1 cellular context compared by ENCODE assay signal in genomic region chr6:105805581-105806023, GRCh38.
TF ChIP-seq lines count a peak whose summit lies in the region.

No MANE protein-coding gene starts in this region.

TF ChIP-seq in K562, 482 proteins besides CTCF, POLR2A, EP300 and RAD21 (continued from another document and continues in another):
- no peak for TF ChIP-seq NKRF (IDR thresholded peaks at IDR 0.05; ENCODE audit: borderline replicate concordance)
- peak; percentile 65; the same call in 1 of the 2 replicates for TF ChIP-seq SMARCE1 (IDR thresholded peaks at IDR 0.05)
- TF ChIP-seq PTBP1 (IDR thresholded peaks at IDR 0.05; ENCODE audit: low read depth, low read length): no peak
- no peak for TF ChIP-seq SPI1 (IDR thresholded peaks at IDR 0.05; ENCODE audit: borderline replicate concordance, low read depth, low read length)
- TF ChIP-seq TAL1 (IDR thresholded peaks at IDR 0.05): no peak
- no peak for TF ChIP-seq PHB2 (IDR thresholded peaks at IDR 0.05; ENCODE audit: low read depth)
- no peak for TF ChIP-seq SUPT5H (IDR thresholded peaks at IDR 0.05)
- TF ChIP-seq RUNX1 (IDR thresholded peaks at IDR 0.05; ENCODE audit: low read depth): no peak
- no peak for TF ChIP-seq TAF9B (IDR thresholded peaks at IDR 0.05; ENCODE audit: partially characterized antibody)
- no peak for TF ChIP-seq NFIC (IDR thresholded peaks at IDR 0.05)
- peak; percentile 54; the same call in 1 of the 2 replicates for TF ChIP-seq ETV1 (tag; conservative IDR thresholded peaks at IDR 0.05; ENCODE audit: low read depth)
- no peak for TF ChIP-seq TEAD4 (IDR thresholded peaks at IDR 0.05; ENCODE audit: low read length)
- no peak for TF ChIP-seq TEAD4 (CRISPR knock-in tag; IDR thresholded peaks at IDR 0.05; ENCODE audit: borderline replicate concordance)
- no peak for TF ChIP-seq ZBTB34 (CRISPR knock-in tag; IDR thresholded peaks at IDR 0.05)
- TF ChIP-seq ZNF778 (CRISPR knock-in tag; IDR thresholded peaks at IDR 0.05): no peak
- peak; percentile 53; the same call in 1 of the 2 replicates for TF ChIP-seq IRF9 (tag; IDR thresholded peaks at IDR 0.05)
- TF ChIP-seq SLC30A9 (CRISPR knock-in tag; IDR thresholded peaks at IDR 0.05): no peak
- no peak for TF ChIP-seq SMC3 (conservative IDR thresholded peaks at IDR 0.05; ENCODE audit: insufficient read depth, low read depth, low read length)
- peak; percentile 54; the same call in 1 of the 2 replicates for TF ChIP-seq GTF2E2 (tag; IDR thresholded peaks at IDR 0.05)
- no peak for TF ChIP-seq TAF7 (tag; IDR thresholded peaks at IDR 0.05)
- TF ChIP-seq CREB3 (tag; conservative IDR thresholded peaks at IDR 0.05; ENCODE audit: low read depth): no peak
- no peak for TF ChIP-seq ZNF384 (IDR thresholded peaks at IDR 0.05; ENCODE audit: low read depth, low read length)
- no peak for TF ChIP-seq HDGF (IDR thresholded peaks at IDR 0.05)
- no peak for TF ChIP-seq THAP7 (CRISPR knock-in tag; IDR thresholded peaks at IDR 0.05)
- TF ChIP-seq RBM15 (IDR thresholded peaks at IDR 0.05; ENCODE audit: insufficient read depth, low read length): no peak
- no peak for TF ChIP-seq NCOA2 (IDR thresholded peaks at IDR 0.05; ENCODE audit: partially characterized antibody in 2 of 2)
- no peak for TF ChIP-seq PPARD (CRISPR knock-in tag; IDR thresholded peaks at IDR 0.05)
- no peak for TF ChIP-seq SNRNP70 (optimal IDR thresholded peaks at IDR 0.05; ENCODE audit: low read depth, low read length)
- TF ChIP-seq ZNF512 (tag; IDR thresholded peaks at IDR 0.05): no peak
- TF ChIP-seq ZNF3 (CRISPR knock-in tag; IDR thresholded peaks at IDR 0.05): no peak
- no peak for TF ChIP-seq BHLHE40 (IDR thresholded peaks at IDR 0.05; ENCODE audit: low read length)
- no peak for TF ChIP-seq FOXO4 (CRISPR knock-in tag; IDR thresholded peaks at IDR 0.05)
- no peak for TF ChIP-seq ZNF217 (CRISPR knock-in tag; IDR thresholded peaks at IDR 0.05)
- no peak for TF ChIP-seq HNRNPLL (IDR thresholded peaks at IDR 0.05; ENCODE audit: low read depth, low read length, poor library complexity, severe bottlenecking)
- TF ChIP-seq FOXJ3 (CRISPR knock-in tag; IDR thresholded peaks at IDR 0.05): no peak
- TF ChIP-seq DDX20 (tag; IDR thresholded peaks at IDR 0.05; ENCODE audit: low read depth): no peak; the same call in none of the 2 replicates
- TF ChIP-seq ELK3 (CRISPR knock-in tag; IDR thresholded peaks at IDR 0.05): no peak
- TF ChIP-seq NFYB (IDR thresholded peaks at IDR 0.05; ENCODE audit: extremely low read depth, insufficient read length): no peak
- TF ChIP-seq SOX6 (IDR thresholded peaks at IDR 0.05): no peak
- TF ChIP-seq ZNF316 (IDR thresholded peaks at IDR 0.05): no peak
- TF ChIP-seq RFX7 (CRISPR knock-in tag; IDR thresholded peaks at IDR 0.05): no peak
- TF ChIP-seq ZBTB8A (IDR thresholded peaks at IDR 0.05; ENCODE audit: partially characterized antibody): no peak
- TF ChIP-seq RFX5 (IDR thresholded peaks at IDR 0.05; ENCODE audit: low read depth, low read length): no peak
- no peak for TF ChIP-seq THRAP3 (IDR thresholded peaks at IDR 0.05; ENCODE audit: borderline replicate concordance)
- no peak for TF ChIP-seq SFPQ (IDR thresholded peaks at IDR 0.05; ENCODE audit: low read depth, low read length)
- TF ChIP-seq FOXA1 (IDR thresholded peaks at IDR 0.05; ENCODE audit: borderline replicate concordance): no peak
- no peak for TF ChIP-seq ZNF740 (CRISPR knock-in tag; IDR thresholded peaks at IDR 0.05)
- no peak for TF ChIP-seq ZNF740 (tag; IDR thresholded peaks at IDR 0.05)
- no peak for TF ChIP-seq BDP1 (IDR thresholded peaks at IDR 0.05; ENCODE audit: insufficient read depth, insufficient read length)
- no peak for TF ChIP-seq TBP (optimal IDR thresholded peaks at IDR 0.05; ENCODE audit: low read depth, low read length)
- no peak for TF ChIP-seq ZNF79 (CRISPR knock-in tag; IDR thresholded peaks at IDR 0.05; ENCODE audit: low read depth)
- TF ChIP-seq ZNF239 (CRISPR knock-in tag; IDR thresholded peaks at IDR 0.05): peak; percentile 55
- TF ChIP-seq CHD1 (IDR thresholded peaks at IDR 0.05; ENCODE audit: low read length): no peak
- no peak for TF ChIP-seq KLF16 (IDR thresholded peaks at IDR 0.05)
- no peak for TF ChIP-seq ZBTB43 (CRISPR knock-in tag; IDR thresholded peaks at IDR 0.05)
- TF ChIP-seq GATAD2B (IDR thresholded peaks at IDR 0.05; ENCODE audit: borderline replicate concordance): no peak
- no peak for TF ChIP-seq ZNF174 (CRISPR knock-in tag; IDR thresholded peaks at IDR 0.05)
- 0 out of 2 replicates have a peak, but pooled peaks have one; percentile 43 for TF ChIP-seq HDAC8 (tag; IDR thresholded peaks at IDR 0.05)
- TF ChIP-seq PTTG1 (tag; IDR thresholded peaks at IDR 0.05; ENCODE audit: low read depth): peak; percentile 64; the same call in 1 of the 2 replicates
- TF ChIP-seq TFE3 (CRISPR knock-in tag; IDR thresholded peaks at IDR 0.05): no peak
- no peak for TF ChIP-seq TARDBP (IDR thresholded peaks at IDR 0.05)
